In genomic region chr3:188975612-188976314, GRCh38 we compare ENCODE assay signal across 11 cellular contexts.
DNase-seq lines count a peak whose midpoint lies in the region; ATAC-seq and TF ChIP-seq lines count a peak whose summit lies in the region.
"Had no signal": no experiment of that assay in that cellular context is flagged by ENCODE, and none has a peak within 500 bp of the region (broad histone marks: within the 10 kb centered on the region; RNA-seq: fewer than 3 reads in every experiment).

No MANE protein-coding gene starts in this region.

- H3K4me3 ChIP-seq in DND-41 (ENCODE audit: low read depth in 1 of 2, low read length in 2 of 2) (peak overlapping the region in 1 of 2 experiments; percentile 11; a peak in 2 of 4 replicates), dorsolateral prefrontal cortex (peak overlapping the region in 21 of 59 donors; percentile 6 to 36 (median 16))

- peak overlapping the region; percentile 92 for H3K27ac Mint-ChIP-seq in central memory CD8-positive, alpha-beta T cell (ENCODE audit: low read depth)
- H3K27ac Mint-ChIP-seq in T-helper 2 cell treated with Interferon-gamma antibody and Interleukin-4, amounts not matched to agents 5 μg/mL and 100 μg/mL, for 36 hours, result no peak overlapping the region
- H3K27ac Mint-ChIP-seq in activated CD4-positive, alpha-beta memory T cell treated with anti-CD3 and anti-CD28 coated beads, Interleukin-2, amount 10 ng/mL, durations not matched to agents 7 days and 5 days, result no peak overlapping the region

- H3K4me1 ChIP-seq in DND-41 (ENCODE audit: insufficient read depth, low read length), result peaks cover 80% of the 10 kb centered on the region

- ATAC-seq in DND-41 (ENCODE audit: insufficient read depth, low read depth) (no peak), GM19452 (IDR thresholded peaks at IDR 0.05; ENCODE audit: unreplicated experiment) (no peak)
- ATAC-seq in central memory CD8-positive, alpha-beta T cell (replicated peaks; ENCODE audit: extremely low read depth, poor library complexity, severe bottlenecking), result no peak

- H3K27ac ChIP-seq in DND-41 (ENCODE audit: low read length) (peak overlapping the region; percentile 94), dorsolateral prefrontal cortex (peak overlapping the region in 1 of 59 donors; percentile 1)
- H3K27ac ChIP-seq: KMS-11 had no signal

- H4K20me1 ChIP-seq in DND-41 (ENCODE audit: insufficient read depth, low read length), result no peaks in the 10 kb centered on the region

- POLR2A ChIA-PET in activated CD4-positive, alpha-beta memory T cell treated with anti-CD3 and anti-CD28 coated beads, Interleukin-2, amount 10 ng/mL, durations not matched to agents 7 days and 5 days (lab: Charles Lee), result no interaction called here

- no peaks in the 10 kb centered on the region for H3K27me3 ChIP-seq in DND-41 (ENCODE audit: insufficient read depth, low read length, poor library complexity)
- H3K27me3 ChIP-seq in dorsolateral prefrontal cortex, result peaks cover 0 to 10% (median 0%) of the 10 kb centered on the region in 45 donors

- H3K27me3 Mint-ChIP-seq in central memory CD8-positive, alpha-beta T cell, result no peaks in the 10 kb centered on the region
- peaks cover 12% of the 10 kb centered on the region for H3K27me3 Mint-ChIP-seq in T-helper 2 cell treated with Interferon-gamma antibody and Interleukin-4, amounts not matched to agents 5 μg/mL and 100 μg/mL, for 36 hours (ENCODE audit: low read depth)
- H3K27me3 Mint-ChIP-seq in activated CD4-positive, alpha-beta memory T cell treated with anti-CD3 and anti-CD28 coated beads, Interleukin-2, amount 10 ng/mL, durations not matched to agents 7 days and 5 days, result no peaks in the 10 kb centered on the region

- H3K36me3 Mint-ChIP-seq in central memory CD8-positive, alpha-beta T cell (ENCODE audit: insufficient read depth), result no peaks in the 10 kb centered on the region
- H3K36me3 Mint-ChIP-seq in T-helper 2 cell treated with Interferon-gamma antibody and Interleukin-4, amounts not matched to agents 5 μg/mL and 100 μg/mL, for 36 hours (ENCODE audit: low read depth), result peaks cover 3% of the 10 kb centered on the region
- no peaks in the 10 kb centered on the region for H3K36me3 Mint-ChIP-seq in activated CD4-positive, alpha-beta memory T cell treated with anti-CD3 and anti-CD28 coated beads, Interleukin-2, amount 10 ng/mL, durations not matched to agents 7 days and 5 days (ENCODE audit: low read depth)

- peak overlapping the region; percentile 58 for H3K4me2 ChIP-seq in DND-41 (ENCODE audit: insufficient read depth, low read length)
- H3K4me2 ChIP-seq: KMS-11 had no signal

- TF ChIP-seq CTCF in DND-41 (IDR thresholded peaks at IDR 0.05; ENCODE audit: borderline replicate concordance, extremely low read depth, low read length, poor library complexity, severe bottlenecking) (no peak), dorsolateral prefrontal cortex (IDR thresholded peaks at IDR 0.05 in 54 of 56, conservative IDR thresholded peaks at IDR 0.05 in 2 of 56; ENCODE audit: low read depth in 1 of 56, partially characterized antibody in 56 of 56) (no peak)

- H3K9me3 ChIP-seq in DND-41 (ENCODE audit: insufficient read depth, low read length, severe bottlenecking), result peaks cover 5% of the 10 kb centered on the region

- intact Hi-C loops in dorsolateral prefrontal cortex (cut with DNase I), result no loop called here

- peak overlapping the region; percentile 31 for H2AFZ ChIP-seq in DND-41 (ENCODE audit: low read depth, low read length)

- peaks cover 44% of the 10 kb centered on the region for H3K4me1 Mint-ChIP-seq in central memory CD8-positive, alpha-beta T cell
- peaks cover 32% of the 10 kb centered on the region for H3K4me1 Mint-ChIP-seq in T-helper 2 cell treated with Interferon-gamma antibody and Interleukin-4, amounts not matched to agents 5 μg/mL and 100 μg/mL, for 36 hours (ENCODE audit: low read depth)
- peaks cover 17% of the 10 kb centered on the region for H3K4me1 Mint-ChIP-seq in activated CD4-positive, alpha-beta memory T cell treated with anti-CD3 and anti-CD28 coated beads, Interleukin-2, amount 10 ng/mL, durations not matched to agents 7 days and 5 days

- H3K9me3 Mint-ChIP-seq in central memory CD8-positive, alpha-beta T cell, result no peaks in the 10 kb centered on the region
- peaks cover 10% of the 10 kb centered on the region for H3K9me3 Mint-ChIP-seq in T-helper 2 cell treated with Interferon-gamma antibody and Interleukin-4, amounts not matched to agents 5 μg/mL and 100 μg/mL, for 36 hours
- H3K9me3 Mint-ChIP-seq in activated CD4-positive, alpha-beta memory T cell treated with anti-CD3 and anti-CD28 coated beads, Interleukin-2, amount 10 ng/mL, durations not matched to agents 7 days and 5 days, result peaks cover 3% of the 10 kb centered on the region

- no peaks in the 10 kb centered on the region for H3K36me3 ChIP-seq in DND-41 (ENCODE audit: insufficient read depth, low read length)

- DNase-seq in DND-41, result peak; percentile 44
- peak; percentile 58 for DNase-seq in NCI-H2107 (lab: John Stamatoyannopoulos, UW)
- no peak for DNase-seq in central memory CD8-positive, alpha-beta T cell (ENCODE audit: low spot score in 2 of 2)
- DNase-seq in retina, result peak; percentile 21
- no peak for DNase-seq in dorsolateral prefrontal cortex
- DNase-seq in T-helper 2 cell treated with Interferon-gamma antibody and Interleukin-4, amounts not matched to agents 5 μg/mL and 100 μg/mL, for 36 hours (ENCODE audit: low spot score), result no peak
- no peak for DNase-seq in activated CD4-positive, alpha-beta memory T cell treated with anti-CD3 and anti-CD28 coated beads, Interleukin-2, amount 10 ng/mL, durations not matched to agents 7 days and 5 days
- DNase-seq: activated CD4-positive, alpha-beta T cell treated with anti-CD3 and anti-CD28 coated beads, Interleukin-2, amount 50 U/mL, for 48 hours; cerebellar nuclear complex had no signal

- H3K9ac ChIP-seq in DND-41 (ENCODE audit: low read depth, low read length), result peak overlapping the region; percentile 51
- H3K9ac ChIP-seq: KMS-11 had no signal

- CTCF ChIA-PET in activated CD4-positive, alpha-beta memory T cell treated with anti-CD3 and anti-CD28 coated beads, Interleukin-2, amount 10 ng/mL, durations not matched to agents 7 days and 5 days (lab: Charles Lee), result interaction anchor here (1.0 to 2.1 kb wide), 2 partner anchors 20 to 33 kb away, joined by 3 to 9 read pairs; no protein-coding TSS in a partner anchor

- H3K79me2 ChIP-seq in DND-41 (ENCODE audit: insufficient read depth, low read length), result no peaks in the 10 kb centered on the region

- H3K4me3 Mint-ChIP-seq in central memory CD8-positive, alpha-beta T cell, result peak overlapping the region; percentile 65
- no peak overlapping the region for H3K4me3 Mint-ChIP-seq in T-helper 2 cell treated with Interferon-gamma antibody and Interleukin-4, amounts not matched to agents 5 μg/mL and 100 μg/mL, for 36 hours
- no peak overlapping the region for H3K4me3 Mint-ChIP-seq in activated CD4-positive, alpha-beta memory T cell treated with anti-CD3 and anti-CD28 coated beads, Interleukin-2, amount 10 ng/mL, durations not matched to agents 7 days and 5 days

Comparison
In these comparisons a context has a peak if more than half of its experiments do, and no peak if none do; other contexts are left out.
1. DNase-seq: peak in DND-41 (single experiment), NCI-H2107 (single experiment) and retina (single experiment); none in central memory CD8-positive, alpha-beta T cell (0 of 2), dorsolateral prefrontal cortex (0 of 10), T-helper 2 cell treated with Interferon-gamma antibody and Interleukin-4, amounts not matched to agents 5 μg/mL and 100 μg/mL, for 36 hours (single experiment) and activated CD4-positive, alpha-beta memory T cell treated with anti-CD3 and anti-CD28 coated beads, Interleukin-2, amount 10 ng/mL, durations not matched to agents 7 days and 5 days (single experiment).